ENCODE assay signal across 23 cellular contexts in genomic region chr1:160360227-160360695, GRCh38. TPM values are rescaled to one million over a fixed set of nuclear protein-coding genes. Genes with fewer than 3 reads are reported as not detected.
DNase-seq lines count a peak whose midpoint lies in the region; ATAC-seq and TF ChIP-seq lines count a peak whose summit lies in the region.
"Had no signal": no experiment of that assay in that cellular context is flagged by ENCODE, and none has a peak within 500 bp of the region (broad histone marks: within the 10 kb centered on the region; RNA-seq: fewer than 3 reads in every experiment).

No MANE protein-coding gene starts in this region.

- DNase-seq in DMS 273 treated with DMSO at 0.1 percent for 48 hours (lab: John Stamatoyannopoulos, UW) (peak; percentile 22), osteocyte (ENCODE audit: extremely low spot score, unreplicated experiment) (peak; percentile 54)
- DNase-seq in activated T-cell treated with anti-CD3 and anti-CD28 coated beads, Interleukin-2, amount 50 U/mL, for 72 hours: no peak
- no peak for DNase-seq in effector CD4-positive, alpha-beta T cell
- DNase-seq: ACHN, GDM1, HCEC 1CT, MM.1S, NCI-H1092 treated with DMSO at 0.1 percent for 48 hours, NCI-H1694, NCI-H2227 treated with DMSO at 0.1 percent for 48 hours, NCI-H510A treated with DMSO at 0.1 percent for 48 hours, NCI-H774 had no signal

- H3K4me3 Mint-ChIP-seq in brain (no peak overlapping the region), osteocyte (ENCODE audit: unreplicated experiment) (no peak overlapping the region)
- H3K4me3 Mint-ChIP-seq in activated T-cell treated with anti-CD3 and anti-CD28 coated beads, Interleukin-2, amount 50 U/mL, for 72 hours: no peak overlapping the region
- H3K4me3 Mint-ChIP-seq: CD14-positive monocyte, IgD-negative memory B cell had no signal

- peaks cover 47% of the 10 kb centered on the region for H3K4me1 Mint-ChIP-seq in brain
- H3K4me1 Mint-ChIP-seq in osteocyte (ENCODE audit: unreplicated experiment): peaks cover 9% of the 10 kb centered on the region
- H3K4me1 Mint-ChIP-seq in activated T-cell treated with anti-CD3 and anti-CD28 coated beads, Interleukin-2, amount 50 U/mL, for 72 hours (ENCODE audit: low read depth): peaks cover 14% of the 10 kb centered on the region

- H3K9ac ChIP-seq in BLaER1 treated with 17β-estradiol and CSF1 and Interleukin-3, amounts not matched to agents 10 nM and 100 nM: peak overlapping the region in 1 of 11 experiments; percentile 22; a peak in 1 of 22 replicates

- H3K4me1 ChIP-seq in BLaER1 treated with 17β-estradiol and CSF1 and Interleukin-3, amounts not matched to agents 10 nM and 100 nM: peaks cover 27 to 41% (median 37%) of the 10 kb centered on the region in 10 experiments

- H3K4me3 ChIP-seq in BLaER1 treated with 17β-estradiol and CSF1 and Interleukin-3, amounts not matched to agents 10 nM and 100 nM: no peak overlapping the region
- H3K4me3 ChIP-seq: PC-9 had no signal

- H3K9me3 Mint-ChIP-seq in brain (no peaks in the 10 kb centered on the region), osteocyte (ENCODE audit: unreplicated experiment) (no peaks in the 10 kb centered on the region)
- H3K9me3 Mint-ChIP-seq in activated T-cell treated with anti-CD3 and anti-CD28 coated beads, Interleukin-2, amount 50 U/mL, for 72 hours: no peaks in the 10 kb centered on the region
- H3K9me3 Mint-ChIP-seq: IgD-negative memory B cell had no signal

- H3K9me3 ChIP-seq in BLaER1 treated with 17β-estradiol and CSF1 and Interleukin-3, amounts not matched to agents 10 nM and 100 nM (replicated peaks in 1 of 11): no peaks in the 10 kb centered on the region

- peaks cover 0 to 8% (median 0%) of the 10 kb centered on the region in 11 experiments; a peak in 3 of 22 replicates for H4K20me1 ChIP-seq in BLaER1 treated with 17β-estradiol and CSF1 and Interleukin-3, amounts not matched to agents 10 nM and 100 nM

- peak overlapping the region in 9 of 11 experiments; percentile 1 to 74 (median 66); a peak in 17 of 22 replicates for H3K4me2 ChIP-seq in BLaER1 treated with 17β-estradiol and CSF1 and Interleukin-3, amounts not matched to agents 10 nM and 100 nM
- H3K4me2 ChIP-seq: PC-9 had no signal

- H3K36me3 Mint-ChIP-seq in brain (peaks cover 36% of the 10 kb centered on the region), osteocyte (ENCODE audit: unreplicated experiment) (peaks cover 38% of the 10 kb centered on the region)
- peaks cover 5 to 9% of the 10 kb centered on the region in 2 donors for H3K36me3 Mint-ChIP-seq in activated T-cell treated with anti-CD3 and anti-CD28 coated beads, Interleukin-2, amount 50 U/mL, for 72 hours (ENCODE audit: insufficient read depth in 2 of 2)

- H3K36me3 ChIP-seq in BLaER1 treated with 17β-estradiol and CSF1 and Interleukin-3, amounts not matched to agents 10 nM and 100 nM: peaks cover 37 to 66% (median 57%) of the 10 kb centered on the region in 11 experiments

- peak overlapping the region in 6 of 11 experiments; percentile 10 to 52 (median 26); a peak in 10 of 22 replicates for H3K27ac ChIP-seq in BLaER1 treated with 17β-estradiol and CSF1 and Interleukin-3, amounts not matched to agents 10 nM and 100 nM
- H3K27ac ChIP-seq: HL-60, PC-9, RWPE1 had no signal

- H3K27me3 ChIP-seq in BLaER1 treated with 17β-estradiol and CSF1 and Interleukin-3, amounts not matched to agents 10 nM and 100 nM: no peaks in the 10 kb centered on the region

- TF ChIP-seq CTCF in brain (conservative IDR thresholded peaks at IDR 0.05) (no peak), osteocyte (IDR thresholded peaks at IDR 0.05) (no peak)

- ATAC-seq in GM21619 (IDR thresholded peaks at IDR 0.05; ENCODE audit: unreplicated experiment) (no peak), GM18868 (IDR thresholded peaks at IDR 0.05; ENCODE audit: unreplicated experiment) (no peak)
- ATAC-seq in activated T-cell treated with anti-CD3 and anti-CD28 coated beads, Interleukin-2, amount 50 U/mL, for 72 hours (replicated peaks in 1 of 2): no peak

- no peaks in the 10 kb centered on the region for H3K27me3 Mint-ChIP-seq in brain
- no peaks in the 10 kb centered on the region for H3K27me3 Mint-ChIP-seq in osteocyte (ENCODE audit: unreplicated experiment)
- no peaks in the 10 kb centered on the region for H3K27me3 Mint-ChIP-seq in activated T-cell treated with anti-CD3 and anti-CD28 coated beads, Interleukin-2, amount 50 U/mL, for 72 hours (ENCODE audit: low read depth)
- H3K27me3 Mint-ChIP-seq: IgD-negative memory B cell had no signal

- H3K27ac Mint-ChIP-seq in brain (peak overlapping the region; percentile 76 to 99 (median 98)), osteocyte (ENCODE audit: unreplicated experiment) (no peak overlapping the region)
- H3K27ac Mint-ChIP-seq in activated T-cell treated with anti-CD3 and anti-CD28 coated beads, Interleukin-2, amount 50 U/mL, for 72 hours: no peak overlapping the region
- H3K27ac Mint-ChIP-seq: IgD-negative memory B cell had no signal

RNA-seq across cellular contexts. Expression of gene NHLH1, which starts 6.6 kb away (rescaled TPM):
- 1.0 TPM for polyA plus RNA-seq in brain (ENCODE audit: insufficient read depth, low read depth, low replicate concordance)
- 0.16 and 0.31 TPM in 2 replicates for total RNA-seq in osteocyte
- under 1 TPM; 0.32 to 0.60 TPM for total RNA-seq in activated T-cell treated with anti-CD3 and anti-CD28 coated beads, Interleukin-2, amount 50 U/mL, for 72 hours
- total RNA-seq: LHCN-M2 had no signal
- polyA plus RNA-seq: CD14-positive monocyte, IgD-negative memory B cell had no signal

RNA-seq across cellular contexts. Expression of gene NCSTN, which starts 17.1 kb away (rescaled TPM):
- 103 TPM for polyA plus RNA-seq in brain (ENCODE audit: insufficient read depth, low read depth, low replicate concordance)
- total RNA-seq in osteocyte: 126 and 132 TPM in 2 replicates
- total RNA-seq in activated T-cell treated with anti-CD3 and anti-CD28 coated beads, Interleukin-2, amount 50 U/mL, for 72 hours: 10 to 100 TPM; 65.2 to 66.3 TPM

RNA-seq across cellular contexts. Expression of gene COPA, which starts 17.2 kb away (rescaled TPM):
- polyA plus RNA-seq in brain (ENCODE audit: insufficient read depth, low read depth, low replicate concordance): 173 TPM
- total RNA-seq in osteocyte: 236 and 241 TPM in 2 replicates
- total RNA-seq in activated T-cell treated with anti-CD3 and anti-CD28 coated beads, Interleukin-2, amount 50 U/mL, for 72 hours: 100 to 1,000 TPM; 198 to 201 TPM

RNA-seq across cellular contexts. Expression of gene VANGL2, which starts 40.1 kb away (rescaled TPM):
- 45.5 TPM for polyA plus RNA-seq in brain (ENCODE audit: insufficient read depth, low read depth, low replicate concordance)
- 16.4 and 17.7 TPM in 2 replicates for total RNA-seq in osteocyte
- total RNA-seq in activated T-cell treated with anti-CD3 and anti-CD28 coated beads, Interleukin-2, amount 50 U/mL, for 72 hours: under 1 TPM; 0.28 to 0.55 TPM
- polyA plus RNA-seq: CD14-positive monocyte, IgD-negative memory B cell had no signal

Comparison
In these comparisons a context has a peak if more than half of its experiments do, and no peak if none do; other contexts are left out.
1. DNase-seq: peak in DMS 273 treated with DMSO at 0.1 percent for 48 hours (single experiment) and osteocyte (single experiment); none in activated T-cell treated with anti-CD3 and anti-CD28 coated beads, Interleukin-2, amount 50 U/mL, for 72 hours (0 of 2) and effector CD4-positive, alpha-beta T cell (single experiment).
2. H3K27ac Mint-ChIP-seq: peak in brain (5 of 5); none in osteocyte (single experiment) and activated T-cell treated with anti-CD3 and anti-CD28 coated beads, Interleukin-2, amount 50 U/mL, for 72 hours (single experiment).